Comparison of ENCODE assay signal across 8 cellular contexts in genomic region chr2:70767094-70767698, GRCh38. TPM values are rescaled to one million over a fixed set of nuclear protein-coding genes. Genes with fewer than 3 reads are reported as not detected.
DNase-seq lines count a peak whose midpoint lies in the region; ATAC-seq and TF ChIP-seq lines count a peak whose summit lies in the region.

No MANE protein-coding gene starts in this region.

- peaks cover 33% of the 10 kb centered on the region for H3K27me3 Mint-ChIP-seq in activated CD4-positive, alpha-beta T cell treated with anti-CD3 and anti-CD28 coated beads, Interleukin-2, amount 10 ng/mL, durations not matched to agents 7 days and 5 days

- peaks cover 5% of the 10 kb centered on the region for H3K36me3 ChIP-seq in BLaER1
- peaks cover 2% of the 10 kb centered on the region; the same call in 1 of the 2 replicates for H3K36me3 ChIP-seq in HUES48 (ENCODE audit: control insufficient read depth, insufficient read depth, low read length)
- no peaks in the 10 kb centered on the region for H3K36me3 ChIP-seq in gastrocnemius medialis
- no peaks in the 10 kb centered on the region for H3K36me3 ChIP-seq in osteoblast (ENCODE audit: insufficient read depth, low read length)

- H3K4me2 ChIP-seq in BLaER1: peak overlapping the region; percentile 88
- no peak overlapping the region for H3K4me2 ChIP-seq in osteoblast (ENCODE audit: insufficient read depth, low read length)

- peaks cover 18% of the 10 kb centered on the region for H3K4me1 ChIP-seq in BLaER1
- H3K4me1 ChIP-seq in HUES48 (ENCODE audit: control insufficient read depth, insufficient read depth, low read length): peaks cover 32% of the 10 kb centered on the region
- H3K4me1 ChIP-seq in gastrocnemius medialis: peaks cover 7 to 8% of the 10 kb centered on the region in 2 donors
- H3K4me1 ChIP-seq in osteoblast (ENCODE audit: insufficient read depth, low read length): no peaks in the 10 kb centered on the region

- peak overlapping the region; percentile 81 for H3K27ac Mint-ChIP-seq in activated CD4-positive, alpha-beta T cell treated with anti-CD3 and anti-CD28 coated beads, Interleukin-2, amount 10 ng/mL, durations not matched to agents 7 days and 5 days

- H4K20me1 ChIP-seq in BLaER1 (peaks cover 23% of the 10 kb centered on the region), osteoblast (ENCODE audit: insufficient read depth, low read length) (no peaks in the 10 kb centered on the region)

- intact Hi-C loops in head of caudate nucleus (cut with DNase I): no loop called here
- intact Hi-C loops in gastrocnemius medialis (cut with DNase I; ENCODE audit: low total_unique reads): no loop called here

- peaks cover 23% of the 10 kb centered on the region for H3K4me1 Mint-ChIP-seq in activated CD4-positive, alpha-beta T cell treated with anti-CD3 and anti-CD28 coated beads, Interleukin-2, amount 10 ng/mL, durations not matched to agents 7 days and 5 days

- H3K36me3 Mint-ChIP-seq in activated CD4-positive, alpha-beta T cell treated with anti-CD3 and anti-CD28 coated beads, Interleukin-2, amount 10 ng/mL, durations not matched to agents 7 days and 5 days (ENCODE audit: low read depth): no peaks in the 10 kb centered on the region

- ATAC-seq in gastrocnemius medialis (no peak), GM19467 (IDR thresholded peaks at IDR 0.05; ENCODE audit: unreplicated experiment) (no peak)

- H3K4me3 ChIP-seq in BLaER1 (peak overlapping the region; percentile 83), HUES48 (ENCODE audit: low read depth, low read length) (peak overlapping the region; percentile 90), gastrocnemius medialis (peak overlapping the region; percentile 38 to 52 (median 50)), osteoblast (ENCODE audit: insufficient read depth, low read length) (no peak overlapping the region)

- H3K79me2 ChIP-seq in osteoblast (ENCODE audit: insufficient read depth, low read length): no peaks in the 10 kb centered on the region

- no peaks in the 10 kb centered on the region for H3K9me3 Mint-ChIP-seq in activated CD4-positive, alpha-beta T cell treated with anti-CD3 and anti-CD28 coated beads, Interleukin-2, amount 10 ng/mL, durations not matched to agents 7 days and 5 days

- CTCF ChIA-PET in activated CD4-positive, alpha-beta T cell treated with anti-CD3 and anti-CD28 coated beads, Interleukin-2, amount 10 ng/mL, durations not matched to agents 7 days and 5 days (lab: Charles Lee): interaction anchor here (1.2 to 1.5 kb wide), 2 partner anchors 16 to 19 kb away, joined by 5 to 7 read pairs; no protein-coding TSS in a partner anchor

- H3K9me3 ChIP-seq in BLaER1 (no peaks in the 10 kb centered on the region), HUES48 (ENCODE audit: control insufficient read depth, insufficient read depth, low read length) (no peaks in the 10 kb centered on the region), gastrocnemius medialis (no peaks in the 10 kb centered on the region), osteoblast (ENCODE audit: low read depth, low read length) (no peaks in the 10 kb centered on the region)

- peak overlapping the region; percentile 80 for H3K4me3 Mint-ChIP-seq in activated CD4-positive, alpha-beta T cell treated with anti-CD3 and anti-CD28 coated beads, Interleukin-2, amount 10 ng/mL, durations not matched to agents 7 days and 5 days

- DNase-seq in activated CD4-positive, alpha-beta T cell treated with anti-CD3 and anti-CD28 coated beads, Interleukin-2, amount 10 ng/mL, durations not matched to agents 7 days and 5 days: peak; percentile 24
- DNase-seq in head of caudate nucleus (peak in 40 of 42 donors; percentile 14 to 76 (median 43)), gastrocnemius medialis (no peak), T1000 (lab: John Stamatoyannopoulos, UW) (no peak), osteoblast (ENCODE audit: insufficient read length, low spot score, missing footprints) (no peak)

- no peak for TF ChIP-seq POLR2A in gastrocnemius medialis (IDR thresholded peaks at IDR 0.05)

- POLR2A ChIA-PET in activated CD4-positive, alpha-beta T cell treated with anti-CD3 and anti-CD28 coated beads, Interleukin-2, amount 10 ng/mL, durations not matched to agents 7 days and 5 days (lab: Charles Lee): no interaction called here

- TF ChIP-seq CTCF in gastrocnemius medialis (IDR thresholded peaks at IDR 0.05 in 4 of 5, conservative IDR thresholded peaks at IDR 0.05 in 1 of 5): no peak
- TF ChIP-seq CTCF in osteoblast (IDR thresholded peaks at IDR 0.05; ENCODE audit: extremely low read depth, low read depth, low read length): no peak

- peak overlapping the region; percentile 94 for H3K27ac ChIP-seq in BLaER1
- H3K27ac ChIP-seq in HUES48 (ENCODE audit: low read depth, low read length): peak overlapping the region; percentile 93
- no peak overlapping the region for H3K27ac ChIP-seq in gastrocnemius medialis
- no peak overlapping the region for H3K27ac ChIP-seq in osteoblast (ENCODE audit: low read depth, low read length)

- H3K27me3 ChIP-seq in BLaER1: no peaks in the 10 kb centered on the region
- H3K27me3 ChIP-seq in HUES48 (ENCODE audit: control insufficient read depth, insufficient read depth, low read length): 0 out of 2 replicates have a peak, but pooled peaks cover 3% of the 10 kb centered on the region
- H3K27me3 ChIP-seq in gastrocnemius medialis: peaks cover 27 to 49% (median 37%) of the 10 kb centered on the region in 3 donors
- H3K27me3 ChIP-seq in osteoblast (ENCODE audit: insufficient read depth, low read length): peaks cover 65% of the 10 kb centered on the region

- in situ Hi-C loops in gastrocnemius medialis (cut with MboI; ENCODE audit: low sequenced_read_pairs in 4 of 4): no loop called here

- H2AFZ ChIP-seq in osteoblast (ENCODE audit: low read length): no peak overlapping the region

- peak overlapping the region; percentile 93 for H3K9ac ChIP-seq in BLaER1
- H3K9ac ChIP-seq in HUES48 (ENCODE audit: low read depth, low read length): peak overlapping the region; percentile 89

RNA-seq across cellular contexts. Expression of gene ADD2, which starts 0.8 kb away (rescaled TPM):
- total RNA-seq in activated CD4-positive, alpha-beta T cell treated with anti-CD3 and anti-CD28 coated beads, Interleukin-2, amount 10 ng/mL, durations not matched to agents 7 days and 5 days: 10 to 100 TPM; 16.8 to 19.5 TPM
- total RNA-seq in gastrocnemius medialis (under 1 TPM; 0.20 to 0.75 (median 0.48) TPM), osteoblast (not detected in 2 replicates)

RNA-seq across cellular contexts. Expression of gene FIGLA, which starts 23.2 kb away (rescaled TPM):
- total RNA-seq in activated CD4-positive, alpha-beta T cell treated with anti-CD3 and anti-CD28 coated beads, Interleukin-2, amount 10 ng/mL, durations not matched to agents 7 days and 5 days: not detected
- total RNA-seq in gastrocnemius medialis (not detected), osteoblast (not detected in 2 replicates)

RNA-seq across cellular contexts. Expression of gene CLEC4F, which starts 53.2 kb away (rescaled TPM):
- total RNA-seq in activated CD4-positive, alpha-beta T cell treated with anti-CD3 and anti-CD28 coated beads, Interleukin-2, amount 10 ng/mL, durations not matched to agents 7 days and 5 days: not detected
- total RNA-seq in gastrocnemius medialis (under 1 TPM in 1 of 4 donors, not detected in 3; 0.59 TPM), osteoblast (not detected in 2 replicates)

Comparison
In these comparisons a context has a peak if more than half of its experiments do, and no peak if none do; other contexts are left out.
1. H3K27ac ChIP-seq: peak in BLaER1 (single experiment) and HUES48 (single experiment); none in gastrocnemius medialis (0 of 4) and osteoblast (single experiment).
2. DNase-seq: peak in activated CD4-positive, alpha-beta T cell treated with anti-CD3 and anti-CD28 coated beads, Interleukin-2, amount 10 ng/mL, durations not matched to agents 7 days and 5 days (single experiment) and head of caudate nucleus (40 of 42); none in gastrocnemius medialis (0 of 2), T1000 (single experiment) and osteoblast (single experiment).
3. RNA of gene ADD2, which starts 0.8 kb away (total RNA-seq): 16.8 to 19.5 TPM in activated CD4-positive, alpha-beta T cell treated with anti-CD3 and anti-CD28 coated beads, Interleukin-2, amount 10 ng/mL, durations not matched to agents 7 days and 5 days; 0.20 to 0.75 TPM in gastrocnemius medialis and not detected in osteoblast; every median in the first group is over 10 times any median in the second.